Comparison of ENCODE assay signal across 8 cellular contexts in the genomic region with DNA sequence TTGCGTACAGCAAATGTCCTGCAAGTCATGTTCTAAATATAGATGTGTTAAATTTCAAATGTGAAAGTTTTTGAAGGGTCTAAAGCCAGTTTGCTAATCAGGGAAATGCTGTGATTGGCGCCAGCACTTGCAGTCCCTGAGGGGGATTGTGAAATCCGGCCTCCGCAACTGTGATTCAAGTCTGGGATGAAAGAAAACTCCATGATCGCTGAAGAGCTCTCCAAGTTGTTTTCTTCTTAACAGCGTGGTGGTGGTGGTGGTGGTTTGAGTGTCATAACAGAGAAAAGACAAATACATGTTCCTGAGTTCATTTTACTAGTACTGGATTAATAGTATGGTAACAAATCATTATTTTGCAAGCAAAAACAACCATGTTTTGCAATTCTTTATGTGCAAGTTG. TPM values are rescaled to one million over a fixed set of nuclear protein-coding genes. Genes with fewer than 3 reads are reported as not detected.
DNase-seq lines count a peak whose midpoint lies in the region; ATAC-seq, FAIRE-seq and TF ChIP-seq lines count a peak whose summit lies in the region.

No MANE protein-coding gene starts in this region.

- peaks cover 0 to 2% of the 10 kb centered on the region in 2 donors for H3K36me3 Mint-ChIP-seq in CD14-positive monocyte
- no peaks in the 10 kb centered on the region for H3K36me3 Mint-ChIP-seq in activated CD8-positive, alpha-beta T cell treated with anti-CD3 and anti-CD28 coated beads, Interleukin-2, amount 10 ng/mL, durations not matched to agents 7 days and 5 days (ENCODE audit: low read depth)

- intact Hi-C loops in CD14-positive monocyte (cut with micrococcal nuclease) (loop anchor here in 1 of 2 donors (10.0 kb wide), 1 partner anchor 46 kb away; no protein-coding TSS in a partner anchor), pancreas (cut with DNase I) (no loop called here)

- no peaks in the 10 kb centered on the region for H3K27me3 ChIP-seq in pancreas

- CTCF ChIA-PET in activated CD8-positive, alpha-beta T cell treated with anti-CD3 and anti-CD28 coated beads, Interleukin-2, amount 10 ng/mL, durations not matched to agents 7 days and 5 days (lab: Charles Lee), result no interaction called here

- peak overlapping the region; percentile 60 to 76 for H3K4me3 Mint-ChIP-seq in CD14-positive monocyte
- no peak overlapping the region for H3K4me3 Mint-ChIP-seq in activated CD8-positive, alpha-beta T cell treated with anti-CD3 and anti-CD28 coated beads, Interleukin-2, amount 10 ng/mL, durations not matched to agents 7 days and 5 days

- H3K9me3 ChIP-seq in SK-N-MC (ENCODE audit: low read depth, low read length), result no peaks in the 10 kb centered on the region
- H3K9me3 ChIP-seq in pancreas, result no peaks in the 10 kb centered on the region

- DNase-seq in CD14-positive monocyte (ENCODE audit: low spot score), result no peak
- peak; percentile 51 for DNase-seq in SK-N-MC (ENCODE audit: low read depth, low spot score)
- peak; percentile 97 for DNase-seq in fibroblast of villous mesenchyme (ENCODE audit: low read depth)
- peak in 2 of 6 donors; percentile 12 to 24 for DNase-seq in pancreas
- DNase-seq in GDM1 (lab: John Stamatoyannopoulos, UW), result no peak
- DNase-seq in activated CD8-positive, alpha-beta T cell treated with anti-CD3 and anti-CD28 coated beads, Interleukin-2, amount 10 ng/mL, durations not matched to agents 7 days and 5 days, result no peak
- DNase-seq in SHP77 (lab: John Stamatoyannopoulos, UW), result no peak

- whole genome bisulfite sequencing in pancreas, 2 donors, result 81 to 82% methylated on average over 6 of the region's 6 CpGs

- peak overlapping the region; percentile 63 for H3K4me3 ChIP-seq in SK-N-MC
- no peak overlapping the region for H3K4me3 ChIP-seq in fibroblast of villous mesenchyme (ENCODE audit: low read depth, low read length)
- no peak overlapping the region for H3K4me3 ChIP-seq in pancreas

- ATAC-seq in pancreas (peak in 3 of 4 donors; percentile 62 to 71 (median 65)), HG02610 (IDR thresholded peaks at IDR 0.05; ENCODE audit: unreplicated experiment) (no peak)
- ATAC-seq in activated CD8-positive, alpha-beta T cell treated with anti-CD3 and anti-CD28 coated beads, Interleukin-2, amount 10 ng/mL, durations not matched to agents 7 days and 5 days, result no peak

- no peaks in the 10 kb centered on the region for H3K9me3 Mint-ChIP-seq in CD14-positive monocyte
- no peaks in the 10 kb centered on the region for H3K9me3 Mint-ChIP-seq in activated CD8-positive, alpha-beta T cell treated with anti-CD3 and anti-CD28 coated beads, Interleukin-2, amount 10 ng/mL, durations not matched to agents 7 days and 5 days (ENCODE audit: insufficient read depth)

- no peak overlapping the region for H3K9ac ChIP-seq in SK-N-MC (ENCODE audit: insufficient read length)

- H3K36me3 ChIP-seq in SK-N-MC (ENCODE audit: insufficient read depth, low read length) (no peaks in the 10 kb centered on the region), pancreas (no peaks in the 10 kb centered on the region)

- H3K4me1 Mint-ChIP-seq in CD14-positive monocyte, result peaks cover 30% of the 10 kb centered on the region
- H3K4me1 Mint-ChIP-seq in activated CD8-positive, alpha-beta T cell treated with anti-CD3 and anti-CD28 coated beads, Interleukin-2, amount 10 ng/mL, durations not matched to agents 7 days and 5 days (ENCODE audit: low read depth), result no peaks in the 10 kb centered on the region

- H3K27ac ChIP-seq in SK-N-MC (peak overlapping the region; percentile 60; the same call in 1 of the 2 replicates), pancreas (no peak overlapping the region)

- no peak for TF ChIP-seq CTCF in CD14-positive monocyte (IDR thresholded peaks at IDR 0.05)
- TF ChIP-seq CTCF in fibroblast of villous mesenchyme (IDR thresholded peaks at IDR 0.05; ENCODE audit: insufficient read depth, low read depth, low read length), result no peak
- no peak for TF ChIP-seq CTCF in pancreas (IDR thresholded peaks at IDR 0.05)

- FAIRE-seq in pancreas (lab: Jason Lieb, UNC), result no peak

- peak overlapping the region; percentile 58 to 90 (median 82) for H3K27ac Mint-ChIP-seq in CD14-positive monocyte
- H3K27ac Mint-ChIP-seq in activated CD8-positive, alpha-beta T cell treated with anti-CD3 and anti-CD28 coated beads, Interleukin-2, amount 10 ng/mL, durations not matched to agents 7 days and 5 days, result no peak overlapping the region

- POLR2A ChIA-PET in activated CD8-positive, alpha-beta T cell treated with anti-CD3 and anti-CD28 coated beads, Interleukin-2, amount 10 ng/mL, durations not matched to agents 7 days and 5 days (lab: Charles Lee), result no interaction called here

- H3K27me3 Mint-ChIP-seq in CD14-positive monocyte (ENCODE audit: low read depth in 3 of 3), result peaks cover 0 to 1% (median 0%) of the 10 kb centered on the region in 3 donors
- H3K27me3 Mint-ChIP-seq in activated CD8-positive, alpha-beta T cell treated with anti-CD3 and anti-CD28 coated beads, Interleukin-2, amount 10 ng/mL, durations not matched to agents 7 days and 5 days (ENCODE audit: low read depth), result no peaks in the 10 kb centered on the region

- no peaks in the 10 kb centered on the region for H3K4me1 ChIP-seq in pancreas

RNA-seq across cellular contexts. Expression of a gene that starts 51.8 kb away (rescaled TPM):
- 10 to 100 TPM; 12.1 to 15.1 TPM for polyA plus RNA-seq in CD14-positive monocyte
- 13.5 and 30.2 TPM in 2 replicates for total RNA-seq in fibroblast of villous mesenchyme
- 1 to 10 TPM; 5.1 to 9.7 (median 5.9) TPM for total RNA-seq in pancreas
- polyA plus RNA-seq in pancreas, result 1 to 10 TPM; 1.8 to 2.2 TPM
- total RNA-seq in activated CD8-positive, alpha-beta T cell treated with anti-CD3 and anti-CD28 coated beads, Interleukin-2, amount 10 ng/mL, durations not matched to agents 7 days and 5 days, result not detected

Comparison
In these comparisons a context has a peak if more than half of its experiments do, and no peak if none do; other contexts are left out.
1. DNase-seq: peak in SK-N-MC (single experiment) and fibroblast of villous mesenchyme (single experiment); none in CD14-positive monocyte (single experiment), GDM1 (single experiment), activated CD8-positive, alpha-beta T cell treated with anti-CD3 and anti-CD28 coated beads, Interleukin-2, amount 10 ng/mL, durations not matched to agents 7 days and 5 days (single experiment) and SHP77 (0 of 2).
2. ATAC-seq: peak in pancreas (3 of 4); none in HG02610 (single experiment) and activated CD8-positive, alpha-beta T cell treated with anti-CD3 and anti-CD28 coated beads, Interleukin-2, amount 10 ng/mL, durations not matched to agents 7 days and 5 days (single experiment).
3. RNA of a gene that starts 51.8 kb away (total RNA-seq): 13.5 to 30.2 TPM in fibroblast of villous mesenchyme and 5.1 to 9.7 TPM in pancreas; not detected in activated CD8-positive, alpha-beta T cell treated with anti-CD3 and anti-CD28 coated beads, Interleukin-2, amount 10 ng/mL, durations not matched to agents 7 days and 5 days; every median in the first group is over 4 times any median in the second.